31 cellular contexts compared by ENCODE assay signal in genomic region chr4:175656615-175657014, GRCh38.
"Had no signal": no experiment of that assay in that cellular context is flagged by ENCODE, and none has a peak within 500 bp of the region (broad histone marks: within the 10 kb centered on the region; RNA-seq: fewer than 3 reads in every experiment).

No MANE protein-coding gene starts in this region.

- H3K4me2 ChIP-seq: KMS-11, SK-N-SH had no signal

- H3K9me3 ChIP-seq: Peyer's patch, SJSA1, SK-N-SH had no signal

- H3K4me1 ChIP-seq: Peyer's patch, SJSA1 had no signal

- H3K27ac ChIP-seq: KMS-11, Peyer's patch, SJSA1 had no signal

- H3K9me3 Mint-ChIP-seq: activated CD4-positive, alpha-beta T cell treated with anti-CD3 and anti-CD28 coated beads, Interleukin-2, amount 10 ng/mL, durations not matched to agents 24 days and 14 days; activated naive CD4-positive, alpha-beta T cell treated with anti-CD3 and anti-CD28 coated beads for 36 hours; activated T-helper 1 cell treated with anti-CD3 and anti-CD28 coated beads, Interleukin-12 subunit alpha, Interleukin-12 subunit beta, Interleukin-2, Interleukin-4 antibody, amounts not matched to agents 30 ng/mL and 10 ng/mL and 1 ng/mL, durations not matched to agents 14 hours and 24 hours and 36 hours; T-helper 1 cell treated with Interleukin-12 subunit alpha and Interleukin-12 subunit beta and Interleukin-4 antibody, amounts not matched to agents 30 μg/mL and 1 μg/mL, for 36 hours; T-helper 2 cell treated with Interferon-gamma antibody and Interleukin-4, amounts not matched to agents 5 μg/mL and 100 μg/mL, for 36 hours had no signal

- H3K4me3 Mint-ChIP-seq: activated CD4-positive, alpha-beta T cell treated with anti-CD3 and anti-CD28 coated beads, Interleukin-2, amount 10 ng/mL, durations not matched to agents 24 days and 14 days; activated naive CD4-positive, alpha-beta T cell treated with anti-CD3 and anti-CD28 coated beads for 36 hours; activated naive CD8-positive, alpha-beta T cell; activated naive CD8-positive, alpha-beta T cell treated with anti-CD3 and anti-CD28 coated beads, Interleukin-2, amount 50 U/mL, for 24 hours; activated T-cell treated with anti-CD3 and anti-CD28 coated beads, Interleukin-2, amount 50 U/mL, for 4 hours; activated T-helper 1 cell treated with anti-CD3 and anti-CD28 coated beads, Interleukin-12 subunit alpha, Interleukin-12 subunit beta, Interleukin-2, Interleukin-4 antibody, amounts not matched to agents 30 ng/mL and 10 ng/mL and 1 ng/mL, durations not matched to agents 14 hours and 24 hours and 36 hours; T-helper 1 cell treated with Interleukin-12 subunit alpha and Interleukin-12 subunit beta and Interleukin-4 antibody, amounts not matched to agents 30 μg/mL and 1 μg/mL, for 36 hours; T-helper 2 cell treated with Interferon-gamma antibody and Interleukin-4, amounts not matched to agents 5 μg/mL and 100 μg/mL, for 36 hours had no signal

- H3K27me3 ChIP-seq: Peyer's patch, SJSA1 had no signal

- H3K4me3 ChIP-seq: Peyer's patch, SJSA1 had no signal

- H3K9ac ChIP-seq: KMS-11, SK-N-SH had no signal

- H3K9me2 ChIP-seq: SK-N-SH had no signal

- H3K36me3 Mint-ChIP-seq: activated naive CD8-positive, alpha-beta T cell had no signal

- FAIRE-seq: TTC549 had no signal

- ATAC-seq: activated naive CD8-positive, alpha-beta T cell treated with anti-CD3 and anti-CD28 coated beads, Interleukin-2, amount 50 U/mL, for 24 hours; activated T-cell treated with anti-CD3 and anti-CD28 coated beads, Interleukin-2, amount 50 U/mL, for 4 hours had no signal

- H3K27ac Mint-ChIP-seq: activated CD4-positive, alpha-beta T cell treated with anti-CD3 and anti-CD28 coated beads, Interleukin-2, amount 10 ng/mL, durations not matched to agents 24 days and 14 days; activated naive CD4-positive, alpha-beta T cell treated with anti-CD3 and anti-CD28 coated beads for 36 hours; activated naive CD8-positive, alpha-beta T cell; activated naive CD8-positive, alpha-beta T cell treated with anti-CD3 and anti-CD28 coated beads, Interleukin-2, amount 50 U/mL, for 24 hours; activated T-helper 1 cell treated with anti-CD3 and anti-CD28 coated beads, Interleukin-12 subunit alpha, Interleukin-12 subunit beta, Interleukin-2, Interleukin-4 antibody, amounts not matched to agents 30 ng/mL and 10 ng/mL and 1 ng/mL, durations not matched to agents 14 hours and 24 hours and 36 hours; T-helper 1 cell treated with Interleukin-12 subunit alpha and Interleukin-12 subunit beta and Interleukin-4 antibody, amounts not matched to agents 30 μg/mL and 1 μg/mL, for 36 hours; T-helper 2 cell treated with Interferon-gamma antibody and Interleukin-4, amounts not matched to agents 5 μg/mL and 100 μg/mL, for 36 hours had no signal

- H3K36me3 ChIP-seq: Peyer's patch, SJSA1 had no signal

- H3K4me1 Mint-ChIP-seq: activated CD4-positive, alpha-beta T cell treated with anti-CD3 and anti-CD28 coated beads, Interleukin-2, amount 10 ng/mL, durations not matched to agents 24 days and 14 days; activated naive CD8-positive, alpha-beta T cell treated with anti-CD3 and anti-CD28 coated beads, Interleukin-2, amount 50 U/mL, for 24 hours had no signal

- DNase-seq: activated CD4-positive, alpha-beta T cell treated with anti-CD3 and anti-CD28 coated beads, Interleukin-2, amount 10 ng/mL, durations not matched to agents 24 days and 14 days; activated CD4-positive, alpha-beta T cell treated with anti-CD3 and anti-CD28 coated beads, Interleukin-2, amount 50 U/mL, for 4 hours; activated CD8-positive, alpha-beta memory T cell treated with anti-CD3 and anti-CD28 coated beads, Interleukin-2, amount 50 U/mL, for 4 hours; activated gamma-delta T cell treated with Interleukin-2 at 50 U/mL for 16 hours; activated naive CD4-positive, alpha-beta T cell treated with anti-CD3 and anti-CD28 coated beads for 36 hours; activated naive CD8-positive, alpha-beta T cell treated with anti-CD3 and anti-CD28 coated beads, Interleukin-2, amount 50 U/mL, for 24 hours; activated T-cell treated with anti-CD3 and anti-CD28 coated beads for 4 hours; activated T-cell treated with anti-CD3 and anti-CD28 coated beads, Interleukin-2, amount 50 U/mL, for 4 hours; amniotic stem cell; aorta; central memory CD4-positive, alpha-beta T cell; NCI-H1105; NCI-H1417 treated with DMSO at 0.1 percent for 48 hours; NCI-H1694; NCI-H1930; NCI-H2081 treated with DMSO at 0.1 percent for 48 hours; NCI-H345; NCI-H524 treated with DMSO at 0.1 percent for 48 hours; NK-92 treated with Interleukin-12 subunit alpha and Interleukin-12 subunit beta, amount 100 ng/mL, for 24 hours; PC-3; Peyer's patch; RPMI8226; SHP77 treated with DMSO at 0.1 percent for 48 hours; SK-N-SH had no signal

- H3K27me3 Mint-ChIP-seq: activated CD4-positive, alpha-beta T cell treated with anti-CD3 and anti-CD28 coated beads, Interleukin-2, amount 10 ng/mL, durations not matched to agents 24 days and 14 days; activated naive CD8-positive, alpha-beta T cell; activated naive CD8-positive, alpha-beta T cell treated with anti-CD3 and anti-CD28 coated beads, Interleukin-2, amount 50 U/mL, for 24 hours had no signal
